In the genomic region with DNA sequence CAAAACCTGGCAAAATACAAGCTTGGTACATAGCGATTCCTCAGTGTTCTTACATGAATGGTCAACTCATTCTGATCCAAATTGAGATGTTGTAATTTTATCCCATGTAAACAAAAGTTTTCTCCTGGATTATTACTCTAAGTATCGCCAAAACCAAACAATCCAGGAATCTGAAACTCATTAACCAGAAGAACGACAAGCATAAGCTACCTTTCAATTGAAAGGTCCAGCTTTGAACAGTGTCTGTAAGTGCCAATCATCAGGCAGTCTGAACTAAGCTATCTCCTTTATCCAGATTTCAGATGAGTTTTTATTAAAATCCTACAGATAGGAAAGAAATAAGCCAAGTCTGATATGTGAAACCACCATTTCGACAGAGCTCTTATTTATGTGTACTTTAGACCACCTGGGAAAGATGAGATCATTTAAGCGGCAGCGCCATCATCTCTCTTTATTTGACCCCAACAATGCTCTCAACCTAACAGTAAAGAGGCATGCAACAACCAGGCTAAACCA, we compare ENCODE assay signal across 8 cellular contexts. TPM values are rescaled to one million over a fixed set of nuclear protein-coding genes. Genes with fewer than 3 reads are reported as not detected.
DNase-seq lines count a peak whose midpoint lies in the region; ATAC-seq and TF ChIP-seq lines count a peak whose summit lies in the region.

No MANE protein-coding gene starts in this region.

- TF ChIP-seq CTCF in A673 (conservative IDR thresholded peaks at IDR 0.05; ENCODE audit: low read depth, low read length) (no peak), HEK293 (tag by site-specific recombination; IDR thresholded peaks at IDR 0.05) (peak; percentile 32; the same call in 1 of the 2 replicates), astrocyte of the spinal cord (IDR thresholded peaks at IDR 0.05; ENCODE audit: low read depth, low read length) (no peak)

- H3K4ac ChIP-seq in mesendoderm (ENCODE audit: low read depth, low read length): no peak overlapping the region

- intact Hi-C loops in A673 (cut with micrococcal nuclease; ENCODE audit: unreplicated experiment): loop anchor here (5.0 kb wide), 1 partner anchor 82 kb away; no protein-coding TSS in a partner anchor

- H3K4me3 ChIP-seq in A673 (ENCODE audit: low read depth, low read length, poor library complexity, severe bottlenecking): peak overlapping the region; percentile 76
- H3K4me3 ChIP-seq in HEK293 (ENCODE audit: low read depth, low read length): peak overlapping the region; percentile 88
- H3K4me3 ChIP-seq in astrocyte of the spinal cord (ENCODE audit: low read depth, low read length): peak overlapping the region; percentile 90
- peak overlapping the region; percentile 99 for H3K4me3 ChIP-seq in mesendoderm (ENCODE audit: low read length)

- no peak overlapping the region for H2BK120ac ChIP-seq in mesendoderm (ENCODE audit: low read depth, low read length)

- H4K8ac ChIP-seq in mesendoderm (ENCODE audit: low read depth, low read length): no peak overlapping the region

- H3K4me1 ChIP-seq in A673 (ENCODE audit: insufficient read depth, low read length, poor library complexity, severe bottlenecking) (peaks cover 29% of the 10 kb centered on the region), HEK293 (ENCODE audit: control insufficient read depth, insufficient read depth, low read length) (peaks cover 35% of the 10 kb centered on the region), mesendoderm (ENCODE audit: control insufficient read depth, low read depth, low read length) (peaks cover 4% of the 10 kb centered on the region)

- CTCF ChIA-PET in A673 (lab: Charles Lee) (no interaction called here), HEK293 (lab: Yijun Ruan, JAX) (interaction anchor here (0.5 to 2.2 kb wide), 8 partner anchors 12 to 838 kb away, joined by 3 to 8 read pairs (median 3); no protein-coding TSS in a partner anchor)

- H3K18ac ChIP-seq in mesendoderm (ENCODE audit: low read length): peak overlapping the region; percentile 53

- H3K27me3 ChIP-seq in A673 (replicated peaks; ENCODE audit: insufficient read depth, low read depth, low read length, poor library complexity) (no peaks in the 10 kb centered on the region), mesendoderm (ENCODE audit: insufficient read depth, low read length, poor library complexity) (no peaks in the 10 kb centered on the region)

- no peak overlapping the region for H2BK5ac ChIP-seq in mesendoderm (ENCODE audit: low read length)

- BruUV-seq in A673 (replicated peaks; lab: Mats Ljungman, UMichigan): TSS peak; percentile 24

- no peak for DNase-seq in A673 (ENCODE audit: low spot score)
- no peak for DNase-seq in astrocyte of the spinal cord (ENCODE audit: low read depth, low spot score)
- DNase-seq in mesendoderm: no peak
- DNase-seq in stimulated activated CD8-positive, alpha-beta memory T cell treated with anti-CD3 and anti-CD28 coated beads, Interleukin-4, amount 100 ng/mL, for 48 hours: no peak
- DNase-seq in DMS114 treated with DMSO at 0.1 percent for 48 hours (lab: John Stamatoyannopoulos, UW; ENCODE audit: unreplicated experiment): no peak
- DNase-seq in mucosa of gallbladder (ENCODE audit: low spot score): no peak

- in situ Hi-C loops in astrocyte of the spinal cord (cut with HindIII; ENCODE audit: low sequenced_read_pairs): no loop called here

- H3K79me1 ChIP-seq in mesendoderm (ENCODE audit: low read length): no peaks in the 10 kb centered on the region

- H3K27ac ChIP-seq in A673 (ENCODE audit: low read depth, low read length, poor library complexity, severe bottlenecking) (no peak overlapping the region), HEK293 (ENCODE audit: extremely low read depth, low read depth, low read length) (peak overlapping the region; percentile 96), mesendoderm (ENCODE audit: low read depth, low read length) (no peak overlapping the region)

- H3K56ac ChIP-seq in mesendoderm (ENCODE audit: low read length): peak overlapping the region; percentile 99

- H3K23ac ChIP-seq in mesendoderm (ENCODE audit: low read length): no peak overlapping the region

- no peak overlapping the region for H4K5ac ChIP-seq in mesendoderm (ENCODE audit: low read length)

- peak overlapping the region; percentile 100 for H3K9ac ChIP-seq in mesendoderm (ENCODE audit: low read length)

- peak overlapping the region; percentile 61 for H3K4me2 ChIP-seq in mesendoderm (ENCODE audit: low read length)

- peaks cover 3% of the 10 kb centered on the region for H3K9me3 ChIP-seq in A673 (ENCODE audit: low read depth, low read length, poor library complexity, severe bottlenecking)
- no peaks in the 10 kb centered on the region for H3K9me3 ChIP-seq in HEK293 (ENCODE audit: control insufficient read depth, insufficient read depth, low read depth, low read length)

- no peak for ATAC-seq in GM21526 (IDR thresholded peaks at IDR 0.05; ENCODE audit: low FRiP score, unreplicated experiment)

- H3K36me3 ChIP-seq in A673 (ENCODE audit: insufficient read depth, low read length, poor library complexity, severe bottlenecking) (no peaks in the 10 kb centered on the region), HEK293 (ENCODE audit: control insufficient read depth in 2 of 2, insufficient read depth in 1 of 2, low read length in 2 of 2) (no peaks in the 10 kb centered on the region), mesendoderm (ENCODE audit: control insufficient read depth, insufficient read depth, low read length) (no peaks in the 10 kb centered on the region)

- peaks cover 54% of the 10 kb centered on the region for H3K79me2 ChIP-seq in mesendoderm (ENCODE audit: control insufficient read depth, insufficient read depth, low read length)

- H2BK15ac ChIP-seq in mesendoderm (replicated peaks; ENCODE audit: low read depth): no peak overlapping the region

- WGBS in mesendoderm (ENCODE audit: extremely low coverage, insufficient coverage, low lambda C conversion rate): no CpG with 5 or more reads among the region's 6 CpGs

- H2AK5ac ChIP-seq in mesendoderm (ENCODE audit: low read length): no peak overlapping the region

- POLR2A ChIA-PET in A673 (lab: Charles Lee; ENCODE audit: low non-redundant PET): no interaction called here
- POLR2A ChIA-PET in HEK293 (lab: Yijun Ruan, JAX): interaction anchor here (0.6 to 3.8 kb wide), 6 partner anchors 9 to 62 kb away, joined by 3 to 32 read pairs (median 4); no protein-coding TSS in a partner anchor

TF ChIP-seq in HEK293, 187 proteins besides CTCF, POLR2A, EP300 and RAD21 (continues in another document):
- TF ChIP-seq FEZF1 (tag by site-specific recombination; IDR thresholded peaks at IDR 0.05) (peak; percentile 35; the same call in 1 of the 2 replicates), ZNF221 (tag by site-specific recombination; IDR thresholded peaks at IDR 0.05; ENCODE audit: borderline replicate concordance) (no peak), MYNN (tag by site-specific recombination; IDR thresholded peaks at IDR 0.05; ENCODE audit: borderline replicate concordance) (peak; percentile 35; the same call in 1 of the 2 replicates), ZNF610 (tag by site-specific recombination; IDR thresholded peaks at IDR 0.05; ENCODE audit: borderline replicate concordance) (no peak), ZNF155 (tag by site-specific recombination; IDR thresholded peaks at IDR 0.05) (no peak), GLIS1 (tag by site-specific recombination; IDR thresholded peaks at IDR 0.05) (peak; percentile 71), PRDM1 (tag by site-specific recombination; IDR thresholded peaks at IDR 0.05) (no peak), ZEB2 (tag by site-specific recombination; IDR thresholded peaks at IDR 0.05) (0 out of 2 replicates have a peak, but pooled peaks have one; percentile 22)
- TF ChIP-seq, protein P1, sequence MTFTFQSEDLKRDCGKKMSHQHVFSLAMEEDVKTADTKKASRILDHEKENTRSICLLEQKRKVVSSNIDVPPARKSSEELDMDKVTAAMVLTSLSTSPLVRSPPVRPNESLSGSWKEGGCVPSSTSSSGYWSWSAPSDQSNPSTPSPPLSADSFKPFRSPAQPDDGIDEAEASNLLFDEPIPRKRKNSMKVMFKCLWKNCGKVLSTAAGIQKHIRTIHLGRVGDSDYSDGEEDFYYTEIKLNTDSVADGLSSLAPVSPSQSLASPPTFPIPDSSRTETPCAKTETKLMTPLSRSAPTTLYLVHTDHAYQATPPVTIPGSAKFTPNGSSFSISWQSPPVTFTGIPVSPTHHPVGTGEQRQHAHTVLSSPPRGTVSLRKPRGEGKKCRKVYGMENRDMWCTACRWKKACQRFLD (tag by site-specific recombination; IDR thresholded peaks at IDR 0.05): no peak
- TF ChIP-seq, protein P2, sequence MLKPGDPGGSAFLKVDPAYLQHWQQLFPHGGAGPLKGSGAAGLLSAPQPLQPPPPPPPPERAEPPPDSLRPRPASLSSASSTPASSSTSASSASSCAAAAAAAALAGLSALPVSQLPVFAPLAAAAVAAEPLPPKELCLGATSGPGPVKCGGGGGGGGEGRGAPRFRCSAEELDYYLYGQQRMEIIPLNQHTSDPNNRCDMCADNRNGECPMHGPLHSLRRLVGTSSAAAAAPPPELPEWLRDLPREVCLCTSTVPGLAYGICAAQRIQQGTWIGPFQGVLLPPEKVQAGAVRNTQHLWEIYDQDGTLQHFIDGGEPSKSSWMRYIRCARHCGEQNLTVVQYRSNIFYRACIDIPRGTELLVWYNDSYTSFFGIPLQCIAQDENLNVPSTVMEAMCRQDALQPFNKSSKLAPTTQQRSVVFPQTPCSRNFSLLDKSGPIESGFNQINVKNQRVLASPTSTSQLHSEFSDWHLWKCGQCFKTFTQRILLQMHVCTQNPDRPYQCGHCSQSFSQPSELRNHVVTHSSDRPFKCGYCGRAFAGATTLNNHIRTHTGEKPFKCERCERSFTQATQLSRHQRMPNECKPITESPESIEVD (tag by site-specific recombination; IDR thresholded peaks at IDR 0.05): peak; percentile 60; the same call in 1 of the 2 replicates

RNA-seq across cellular contexts. Expression of a gene that starts 2.3 kb away (rescaled TPM):
- 55.9 and 60.2 TPM in 2 replicates for total RNA-seq in A673 (2021)
- polyA plus RNA-seq in mesendoderm (2013, experiment 1 of 2): 81.5 TPM
- polyA plus RNA-seq in mesendoderm (2013, experiment 2 of 2): 82.9 TPM
- 33.2 TPM for total RNA-seq in mucosa of gallbladder
